Comparison of ENCODE assay signal across 1 cellular context in genomic region chr6:129282053-129282452, GRCh38.
TF ChIP-seq lines count a peak whose summit lies in the region.

No MANE protein-coding gene starts in this region.

TF ChIP-seq in IMR-90, 13 proteins besides CTCF, POLR2A, EP300 and RAD21 (continued from another document):
- no peak for TF ChIP-seq USF2 (IDR thresholded peaks at IDR 0.05; ENCODE audit: low read depth, low read length)
